In genomic region chr19:33374406-33374703, GRCh38 we compare ENCODE assay signal across 1 cellular context.
TF ChIP-seq lines count a peak whose summit lies in the region.

No MANE protein-coding gene starts in this region.

TF ChIP-seq in HEK293, 187 proteins besides CTCF, POLR2A, EP300 and RAD21 (continued from another document and continues in another):
- TF ChIP-seq ZBTB11 (tag by site-specific recombination; conservative IDR thresholded peaks at IDR 0.05; ENCODE audit: low read depth) (0 out of 2 replicates have a peak, but pooled peaks have one; percentile 15), SCRT2 (tag by site-specific recombination; IDR thresholded peaks at IDR 0.05) (peak; percentile 89), BCL11B (tag by site-specific recombination; IDR thresholded peaks at IDR 0.05; ENCODE audit: low read depth) (peak; percentile 15; the same call in 1 of the 2 replicates), ZFP69B (tag by site-specific recombination; IDR thresholded peaks at IDR 0.05) (no peak), ZNF132 (tag by site-specific recombination; IDR thresholded peaks at IDR 0.05; ENCODE audit: borderline replicate concordance) (no peak), SP7 (tag by site-specific recombination; IDR thresholded peaks at IDR 0.05) (no peak), ZNF561 (tag by site-specific recombination; IDR thresholded peaks at IDR 0.05; ENCODE audit: borderline replicate concordance) (peak; percentile 35; the same call in 1 of the 2 replicates), ZNF2 (tag by site-specific recombination; IDR thresholded peaks at IDR 0.05) (peak; percentile 85), ZNF24 (tag by site-specific recombination; IDR thresholded peaks at IDR 0.05) (peak; percentile 86; the same call in 1 of the 2 replicates), REST (tag by site-specific recombination; IDR thresholded peaks at IDR 0.05) (0 out of 2 replicates have a peak, but pooled peaks have one; percentile 10), ZNF692 (tag by site-specific recombination; IDR thresholded peaks at IDR 0.05) (peak; percentile 45; the same call in 1 of the 2 replicates), ZBTB21 (tag by site-specific recombination; IDR thresholded peaks at IDR 0.05) (no peak), ZNF354C (tag by site-specific recombination; IDR thresholded peaks at IDR 0.05; ENCODE audit: borderline replicate concordance, low read depth) (no peak), ZNF624 (tag by site-specific recombination; IDR thresholded peaks at IDR 0.05) (no peak), SCRT1 (tag by site-specific recombination; IDR thresholded peaks at IDR 0.05; ENCODE audit: borderline replicate concordance) (no peak), ZEB2 (tag by site-specific recombination; IDR thresholded peaks at IDR 0.05) (0 out of 2 replicates have a peak, but pooled peaks have one; percentile 11), ZNF394 (tag by site-specific recombination; IDR thresholded peaks at IDR 0.05; ENCODE audit: borderline replicate concordance) (0 out of 2 replicates have a peak, but pooled peaks have one; percentile 16), ZIC2 (tag by site-specific recombination; IDR thresholded peaks at IDR 0.05) (no peak), ZBTB17 (tag by site-specific recombination; IDR thresholded peaks at IDR 0.05) (peak; percentile 65), KLF9 (tag by site-specific recombination; IDR thresholded peaks at IDR 0.05; ENCODE audit: low read depth) (peak; percentile 33; the same call in 1 of the 2 replicates), ZNF335 (tag by site-specific recombination; conservative IDR thresholded peaks at IDR 0.05) (peak; percentile 67), YY2 (tag by site-specific recombination; IDR thresholded peaks at IDR 0.05) (no peak), ZNF580 (tag by site-specific recombination; IDR thresholded peaks at IDR 0.05) (no peak), ZNF843 (tag by site-specific recombination; IDR thresholded peaks at IDR 0.05) (no peak), ZBTB26 (tag by site-specific recombination; optimal IDR thresholded peaks at IDR 0.05) (no peak), ZNF768 (tag by site-specific recombination; IDR thresholded peaks at IDR 0.05) (no peak), ZNF449 (tag by site-specific recombination; IDR thresholded peaks at IDR 0.05) (0 out of 2 replicates have a peak, but pooled peaks have one; percentile 15), TSHZ1 (tag by site-specific recombination; IDR thresholded peaks at IDR 0.05; ENCODE audit: borderline replicate concordance) (no peak), ZNF239 (tag by site-specific recombination; IDR thresholded peaks at IDR 0.05) (no peak), ZFP37 (tag by site-specific recombination; IDR thresholded peaks at IDR 0.05) (peak; percentile 97), ZNF423 (tag by site-specific recombination; IDR thresholded peaks at IDR 0.05) (no peak), ZBTB10 (tag by site-specific recombination; IDR thresholded peaks at IDR 0.05) (0 out of 2 replicates have a peak, but pooled peaks have one; percentile 3), GLIS1 (tag by site-specific recombination; IDR thresholded peaks at IDR 0.05) (peak; percentile 1; the same call in 1 of the 2 replicates), ZNF26 (tag by site-specific recombination; IDR thresholded peaks at IDR 0.05) (no peak), BCL11A (tag by site-specific recombination; IDR thresholded peaks at IDR 0.05; ENCODE audit: low read depth) (no peak), ZNF175 (tag by site-specific recombination; IDR thresholded peaks at IDR 0.05) (no peak), ZNF670 (tag by site-specific recombination; IDR thresholded peaks at IDR 0.05; ENCODE audit: low read depth) (no peak), ZNF501 (tag by site-specific recombination; IDR thresholded peaks at IDR 0.05) (no peak), ZNF548 (tag by site-specific recombination; IDR thresholded peaks at IDR 0.05) (no peak; the same call in 1 of the 2 replicates)
